Comparison of ENCODE assay signal across 21 cellular contexts in genomic region chr1:228784191-228784590, GRCh38. TPM values are rescaled to one million over a fixed set of nuclear protein-coding genes. Genes with fewer than 3 reads are reported as not detected.
DNase-seq lines count a peak whose midpoint lies in the region; ATAC-seq, FAIRE-seq and TF ChIP-seq lines count a peak whose summit lies in the region.
"Had no signal": no experiment of that assay in that cellular context is flagged by ENCODE, and none has a peak within 500 bp of the region (broad histone marks: within the 10 kb centered on the region; RNA-seq: fewer than 3 reads in every experiment).

No MANE protein-coding gene starts in this region.

- TF ChIP-seq POLR2A in A549 (IDR thresholded peaks at IDR 0.05; ENCODE audit: low read length): no peak

- no peaks in the 10 kb centered on the region for H4K20me1 ChIP-seq in hepatocyte (ENCODE audit: insufficient read depth, poor library complexity, severe bottlenecking)

- H3K27me3 Mint-ChIP-seq in activated T-cell treated with anti-CD3 and anti-CD28 coated beads, Interleukin-2, amount 50 U/mL, for 72 hours (ENCODE audit: low read depth): peaks cover 6% of the 10 kb centered on the region
- H3K27me3 Mint-ChIP-seq: CD4-positive, alpha-beta T cell had no signal

- POLR2A ChIA-PET in A549 (lab: Yijun Ruan, JAX): no interaction called here
- POLR2A ChIA-PET in HEK293 (lab: Yijun Ruan, JAX): no interaction called here

- WGBS in A549 (ENCODE audit: missing lambda C conversion rate): 75% methylated on average over 3 of the region's 3 CpGs
- 91% methylated on average over 3 of the region's 3 CpGs for WGBS in hepatocyte (ENCODE audit: low lambda C conversion rate, missing lambda C conversion rate)
- 12 to 67% (median 35%) methylated on average over 3 of the region's 3 CpGs for WGBS in small intestine, 3 donors

- no peak for FAIRE-seq in A549 (lab: Jason Lieb, UNC)
- FAIRE-seq in small intestine (lab: Jason Lieb, UNC): no peak
- FAIRE-seq: GM12878 had no signal

- TF ChIP-seq RAD21 in A549 (conservative IDR thresholded peaks at IDR 0.05 in 1 of 2, IDR thresholded peaks at IDR 0.05 in 1 of 2): no peak

- no peaks in the 10 kb centered on the region for H3K9me3 ChIP-seq in A549
- no peaks in the 10 kb centered on the region for H3K9me3 ChIP-seq in HEK293 (ENCODE audit: control insufficient read depth, insufficient read depth, low read depth, low read length)
- no peaks in the 10 kb centered on the region for H3K9me3 ChIP-seq in hepatocyte (ENCODE audit: low read depth)
- no peaks in the 10 kb centered on the region for H3K9me3 ChIP-seq in small intestine (ENCODE audit: control insufficient read depth, low read depth)

- H3K4me2 ChIP-seq in A549: no peak overlapping the region
- no peak overlapping the region for H3K4me2 ChIP-seq in hepatocyte
- H3K4me2 ChIP-seq: GM23338, PC-9 had no signal

- peak overlapping the region; percentile 50 to 57; a peak in 4 of 6 replicates for H3K27ac ChIP-seq in A549
- H3K27ac ChIP-seq in HEK293 (ENCODE audit: extremely low read depth, low read depth, low read length): no peak overlapping the region
- peak overlapping the region; percentile 83 for H3K27ac ChIP-seq in hepatocyte
- H3K27ac ChIP-seq in small intestine (ENCODE audit: low read depth in 1 of 2, low read length in 1 of 2): peak overlapping the region; percentile 78 to 96
- H3K27ac ChIP-seq: PC-9, RWPE1 had no signal

- DNase-seq in A549 (ENCODE audit: low read depth in 1 of 2, low spot score in 1 of 2) (no peak), hepatocyte (ENCODE audit: low spot score) (no peak), small intestine (peak; percentile 74)
- DNase-seq in activated T-cell treated with anti-CD3 and anti-CD28 coated beads, Interleukin-2, amount 50 U/mL, for 72 hours: no peak
- DNase-seq: 8988T; CD4-positive, alpha-beta T cell; GDM1; H9; HFFc6; NCI-H1105; NCI-H2029; NCI-H2227 treated with DMSO at 0.1 percent for 48 hours; NCI-H526 treated with DMSO at 0.1 percent for 48 hours; PC-9; SHP77 treated with DMSO at 0.1 percent for 48 hours had no signal

- H3K4me3 ChIP-seq in A549: no peak overlapping the region
- H3K4me3 ChIP-seq in HEK293 (ENCODE audit: low read depth, low read length): no peak overlapping the region
- H3K4me3 ChIP-seq in hepatocyte: no peak overlapping the region
- no peak overlapping the region for H3K4me3 ChIP-seq in small intestine (ENCODE audit: low read depth in 1 of 2, low read length in 2 of 2)
- H3K4me3 ChIP-seq: GM12878, GM23338, PC-9 had no signal

- ATAC-seq in A549 (no peak), HG03521 (IDR thresholded peaks at IDR 0.05; ENCODE audit: unreplicated experiment) (no peak), HG03159 (IDR thresholded peaks at IDR 0.05; ENCODE audit: unreplicated experiment) (no peak)
- ATAC-seq in activated T-cell treated with anti-CD3 and anti-CD28 coated beads, Interleukin-2, amount 50 U/mL, for 72 hours (replicated peaks in 1 of 2): no peak
- ATAC-seq: GM12878, GM23338 had no signal

- no peaks in the 10 kb centered on the region for H3K9me2 ChIP-seq in hepatocyte (replicated peaks; ENCODE audit: insufficient read depth)

- H3K4me1 ChIP-seq in A549 (peaks cover 22% of the 10 kb centered on the region), HEK293 (ENCODE audit: control insufficient read depth, insufficient read depth, low read length) (peaks cover 15% of the 10 kb centered on the region), hepatocyte (ENCODE audit: insufficient read depth) (peaks cover 32% of the 10 kb centered on the region), small intestine (ENCODE audit: control insufficient read depth in 2 of 2, insufficient read depth in 1 of 2, low read depth in 1 of 2, low read length in 1 of 2) (peaks cover 0 to 12% of the 10 kb centered on the region in 2 donors)

- CTCF ChIA-PET in A549 (lab: Yijun Ruan, JAX) (interaction anchor here (0.8 to 1.9 kb wide), 3 partner anchors 12 to 197 kb away, joined by 3 to 6 read pairs (median 5); no protein-coding TSS in a partner anchor), HEK293 (lab: Yijun Ruan, JAX) (interaction anchor here (0.6 to 1.4 kb wide), 2 partner anchors 49 to 120 kb away, joined by 3 read pairs; partner anchors contain the start of gene RHOU)

- no peak for TF ChIP-seq CTCF in A549 (IDR thresholded peaks at IDR 0.05)
- TF ChIP-seq CTCF in HEK293 (tag by site-specific recombination; IDR thresholded peaks at IDR 0.05): no peak
- no peak for TF ChIP-seq CTCF in hepatocyte (IDR thresholded peaks at IDR 0.05; ENCODE audit: poor library complexity)

- H3K36me3 ChIP-seq in HEK293 (ENCODE audit: control insufficient read depth in 2 of 2, insufficient read depth in 1 of 2, low read length in 2 of 2) (no peaks in the 10 kb centered on the region), hepatocyte (replicated peaks; ENCODE audit: insufficient read depth, low read depth) (no peaks in the 10 kb centered on the region), small intestine (ENCODE audit: control insufficient read depth in 2 of 2, insufficient read depth in 2 of 2, low read length in 2 of 2) (no peaks in the 10 kb centered on the region)

- no peaks in the 10 kb centered on the region for H3K36me3 Mint-ChIP-seq in activated T-cell treated with anti-CD3 and anti-CD28 coated beads, Interleukin-2, amount 50 U/mL, for 72 hours (ENCODE audit: insufficient read depth in 2 of 2)

- no peaks in the 10 kb centered on the region for H3K4me1 Mint-ChIP-seq in activated T-cell treated with anti-CD3 and anti-CD28 coated beads, Interleukin-2, amount 50 U/mL, for 72 hours (ENCODE audit: low read depth)
- H3K4me1 Mint-ChIP-seq: GM23338, H9 had no signal

- H3K27me3 ChIP-seq in hepatocyte: no peaks in the 10 kb centered on the region
- no peaks in the 10 kb centered on the region for H3K27me3 ChIP-seq in small intestine (ENCODE audit: control insufficient read depth in 2 of 2, insufficient read depth in 2 of 2, low read length in 2 of 2)

- no peaks in the 10 kb centered on the region for H3K79me2 ChIP-seq in hepatocyte

- TF ChIP-seq EP300 in A549 (IDR thresholded peaks at IDR 0.05): no peak

- H2AFZ ChIP-seq in hepatocyte: no peak overlapping the region
- H2AFZ ChIP-seq: GM23338, PC-9 had no signal

- H3K27ac Mint-ChIP-seq in activated T-cell treated with anti-CD3 and anti-CD28 coated beads, Interleukin-2, amount 50 U/mL, for 72 hours: no peak overlapping the region
- H3K27ac Mint-ChIP-seq: CD4-positive, alpha-beta T cell; GM23338; H9; HFFc6 had no signal

- peaks cover 0 to 4% of the 10 kb centered on the region in 2 donors for H3K9me3 Mint-ChIP-seq in activated T-cell treated with anti-CD3 and anti-CD28 coated beads, Interleukin-2, amount 50 U/mL, for 72 hours
- H3K9me3 Mint-ChIP-seq: CD4-positive, alpha-beta T cell; GM23338; H9 had no signal

- H3K4me3 Mint-ChIP-seq in activated T-cell treated with anti-CD3 and anti-CD28 coated beads, Interleukin-2, amount 50 U/mL, for 72 hours: no peak overlapping the region
- H3K4me3 Mint-ChIP-seq: CD4-positive, alpha-beta T cell; GM23338; H9; HFFc6 had no signal

TF ChIP-seq in A549, 52 proteins besides CTCF, POLR2A, EP300 and RAD21 (continues in another document):
- TF ChIP-seq NFE2L2 (conservative IDR thresholded peaks at IDR 0.05; ENCODE audit: low read length) (no peak), ZC3H11A (IDR thresholded peaks at IDR 0.05) (no peak), NR3C1 (IDR thresholded peaks at IDR 0.05) (no peak), TP53 (CRISPR knock-in tag; IDR thresholded peaks at IDR 0.05) (no peak)
- TF ChIP-seq, protein P1, sequence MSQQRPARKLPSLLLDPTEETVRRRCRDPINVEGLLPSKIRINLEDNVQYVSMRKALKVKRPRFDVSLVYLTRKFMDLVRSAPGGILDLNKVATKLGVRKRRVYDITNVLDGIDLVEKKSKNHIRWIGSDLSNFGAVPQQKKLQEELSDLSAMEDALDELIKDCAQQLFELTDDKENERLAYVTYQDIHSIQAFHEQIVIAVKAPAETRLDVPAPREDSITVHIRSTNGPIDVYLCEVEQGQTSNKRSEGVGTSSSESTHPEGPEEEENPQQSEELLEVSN (IDR thresholded peaks at IDR 0.05; ENCODE audit: borderline replicate concordance, low read depth): no peak
- TF ChIP-seq, protein P2, sequence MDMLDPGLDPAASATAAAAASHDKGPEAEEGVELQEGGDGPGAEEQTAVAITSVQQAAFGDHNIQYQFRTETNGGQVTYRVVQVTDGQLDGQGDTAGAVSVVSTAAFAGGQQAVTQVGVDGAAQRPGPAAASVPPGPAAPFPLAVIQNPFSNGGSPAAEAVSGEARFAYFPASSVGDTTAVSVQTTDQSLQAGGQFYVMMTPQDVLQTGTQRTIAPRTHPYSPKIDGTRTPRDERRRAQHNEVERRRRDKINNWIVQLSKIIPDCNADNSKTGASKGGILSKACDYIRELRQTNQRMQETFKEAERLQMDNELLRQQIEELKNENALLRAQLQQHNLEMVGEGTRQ (IDR thresholded peaks at IDR 0.05): no peak

TF ChIP-seq in HEK293, 187 proteins besides CTCF, POLR2A, EP300 and RAD21:
- TF ChIP-seq ZNF501 (tag by site-specific recombination; IDR thresholded peaks at IDR 0.05) (no peak), ZNF214 (tag by site-specific recombination; IDR thresholded peaks at IDR 0.05; ENCODE audit: borderline replicate concordance) (no peak), ZNF600 (tag by site-specific recombination; IDR thresholded peaks at IDR 0.05) (peak; percentile 46; the same call in 1 of the 2 replicates)
TF ChIP-seq in HEK293: peak in this region for 1.

RNA-seq across cellular contexts. Expression of gene RHOU, which starts 48.9 kb away (rescaled TPM):
- polyA plus RNA-seq in A549 (2011; rRNA removed) (11.5 and 12.8 TPM in 2 replicates), A549 (2017; fragmentation: RNase III; extraction: RNeasy Plus Mini Kit Qiagen cat#74134 plus additional on column Dnase treatment) (9.7 to 14.7 TPM (median 10.2 TPM) in 3 replicates), hepatocyte (70.5 and 72.5 TPM in 2 replicates), small intestine (10 to 100 TPM; 17.9 to 43.5 (median 42.3) TPM)
- 4.7 and 6.6 TPM in 2 replicates for polyA plus RNA-seq in A549 (2012; cell fraction: cytosol; rRNA removed)
- 2.9 and 3.3 TPM in 2 replicates for polyA plus RNA-seq in A549 (2012; cell fraction: nucleus; rRNA removed)
- polyA minus RNA-seq in A549 (2011; rRNA and poly(A)+ RNA removed): 8.7 and 9.0 TPM in 2 replicates
- total RNA-seq in hepatocyte: 122 and 124 TPM in 2 replicates
- under 1 TPM; 0.70 to 0.88 TPM for total RNA-seq in activated T-cell treated with anti-CD3 and anti-CD28 coated beads, Interleukin-2, amount 50 U/mL, for 72 hours
- total RNA-seq: GM12878, PC-9 had no signal
- polyA plus RNA-seq: GM12878 had no signal
